In genomic region chr21:36630485-36631206, GRCh38 we compare ENCODE assay signal across 8 cellular contexts.
DNase-seq lines count a peak whose midpoint lies in the region; ATAC-seq lines count a peak whose summit lies in the region.

No MANE protein-coding gene starts in this region.

- DNase-seq in ELF-1 (ENCODE audit: low read depth, low spot score): peak; percentile 68
- peak; percentile 68 for DNase-seq in LoVo (ENCODE audit: low spot score)
- DNase-seq in T-cell: peak in 31 of 34 experiments; percentile 9 to 60 (median 37)
- DNase-seq in activated naive CD8-positive, alpha-beta T cell treated with anti-CD3 and anti-CD28 coated beads, Interleukin-2, amount 50 U/mL, for 24 hours: peak; percentile 77
- DNase-seq in iPS DF 6.9 (ENCODE audit: low read depth, low spot score): peak; percentile 70
- DNase-seq in stimulated activated CD4-positive, alpha-beta T cell treated with anti-CD3 and anti-CD28 coated beads, Interleukin-1b, Interleukin-23, amount 100 ng/mL, for 48 hours: peak; percentile 48
- no peak for DNase-seq in DMS114 treated with DMSO at 0.1 percent for 48 hours (lab: John Stamatoyannopoulos, UW; ENCODE audit: unreplicated experiment)

- H3K4me3 ChIP-seq in iPS DF 6.9 (ENCODE audit: low read length): no peak overlapping the region

- peaks cover 0 to 15% of the 10 kb centered on the region in 2 donors for H3K27me3 Mint-ChIP-seq in T-cell
- H3K27me3 Mint-ChIP-seq in activated naive CD8-positive, alpha-beta T cell treated with anti-CD3 and anti-CD28 coated beads, Interleukin-2, amount 50 U/mL, for 24 hours: peaks cover 3% of the 10 kb centered on the region

- H3K27ac ChIP-seq in iPS DF 6.9 (ENCODE audit: low read length): no peak overlapping the region

- ATAC-seq in T-cell (replicated peaks in 1 of 4): no peak
- no peak for ATAC-seq in activated naive CD8-positive, alpha-beta T cell treated with anti-CD3 and anti-CD28 coated beads, Interleukin-2, amount 50 U/mL, for 24 hours
- ATAC-seq in HG02678 (IDR thresholded peaks at IDR 0.05; ENCODE audit: unreplicated experiment): no peak

- H3K36me3 Mint-ChIP-seq in T-cell: no peaks in the 10 kb centered on the region
- no peaks in the 10 kb centered on the region for H3K36me3 Mint-ChIP-seq in activated naive CD8-positive, alpha-beta T cell treated with anti-CD3 and anti-CD28 coated beads, Interleukin-2, amount 50 U/mL, for 24 hours (ENCODE audit: low read depth)

- no peaks in the 10 kb centered on the region for H3K4me1 ChIP-seq in iPS DF 6.9 (ENCODE audit: control insufficient read depth, insufficient read depth, low read length)

- CTCF ChIA-PET in T-cell (lab: Charles Lee): interaction anchor here (0.6 to 1.4 kb wide), 8 partner anchors 27 to 379 kb away, joined by 3 to 9 read pairs (median 3); no protein-coding TSS in a partner anchor

- H3K9me3 Mint-ChIP-seq in T-cell: peaks cover 0 to 5% (median 0%) of the 10 kb centered on the region in 3 donors
- peaks cover 2% of the 10 kb centered on the region for H3K9me3 Mint-ChIP-seq in activated naive CD8-positive, alpha-beta T cell treated with anti-CD3 and anti-CD28 coated beads, Interleukin-2, amount 50 U/mL, for 24 hours

- no peak overlapping the region for H3K4me3 Mint-ChIP-seq in T-cell
- no peak overlapping the region for H3K4me3 Mint-ChIP-seq in activated naive CD8-positive, alpha-beta T cell treated with anti-CD3 and anti-CD28 coated beads, Interleukin-2, amount 50 U/mL, for 24 hours

- H3K4me1 Mint-ChIP-seq in T-cell: peaks cover 0 to 5% (median 0%) of the 10 kb centered on the region in 3 donors
- no peaks in the 10 kb centered on the region for H3K4me1 Mint-ChIP-seq in activated naive CD8-positive, alpha-beta T cell treated with anti-CD3 and anti-CD28 coated beads, Interleukin-2, amount 50 U/mL, for 24 hours

- no CpG with 5 or more reads among the region's 19 CpGs for whole genome bisulfite sequencing in iPS DF 6.9 (ENCODE audit: insufficient coverage, insufficient read length)

- no peaks in the 10 kb centered on the region for H3K36me3 ChIP-seq in iPS DF 6.9 (ENCODE audit: control insufficient read depth, insufficient read depth, low read length)

- POLR2A ChIA-PET in T-cell (lab: Charles Lee): no interaction called here

- H3K9me3 ChIP-seq in iPS DF 6.9 (ENCODE audit: control insufficient read depth, insufficient read depth, low read length): no peaks in the 10 kb centered on the region

- 0 out of 2 replicates have a peak, but pooled peaks cover 2% of the 10 kb centered on the region for H3K27me3 ChIP-seq in iPS DF 6.9 (ENCODE audit: control insufficient read depth, insufficient read depth, low read length)

- H3K27ac Mint-ChIP-seq in T-cell: no peak overlapping the region
- H3K27ac Mint-ChIP-seq in activated naive CD8-positive, alpha-beta T cell treated with anti-CD3 and anti-CD28 coated beads, Interleukin-2, amount 50 U/mL, for 24 hours: no peak overlapping the region
